In the genomic region with DNA sequence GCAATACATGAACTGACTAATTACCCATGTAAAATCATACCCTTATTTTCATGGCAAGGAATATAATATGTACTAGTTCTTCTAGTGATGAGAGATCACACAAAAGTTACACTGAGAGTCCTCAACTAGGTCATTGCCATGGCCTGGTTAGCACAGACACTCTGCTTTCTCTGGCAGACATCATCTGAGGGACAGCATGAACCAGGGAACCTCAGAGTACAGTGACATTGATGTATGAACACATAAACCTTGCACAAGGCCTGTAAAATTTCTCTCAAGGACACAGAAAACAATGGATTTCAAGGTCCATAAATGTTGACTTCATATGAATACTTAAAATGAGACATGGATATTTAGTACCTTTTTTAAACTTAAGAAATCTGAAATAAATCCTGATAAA, we compare ENCODE assay signal across 18 cellular contexts.
"Had no signal": no experiment of that assay in that cellular context is flagged by ENCODE, and none has a peak within 500 bp of the region (broad histone marks: within the 10 kb centered on the region; RNA-seq: fewer than 3 reads in every experiment).

No MANE protein-coding gene starts in this region.

- ATAC-seq: left lung; natural killer cell; right lobe of liver; stimulated activated naive B cell treated with anti-CD40 and anti-IgM and Interleukin-4, amounts not matched to agents 10 μg/mL and 1 μg/mL and 100 μg/mL, for 72 hours had no signal

- H3K27me3 ChIP-seq: dorsolateral prefrontal cortex, left lung, neutrophil, pancreas, right lobe of liver, transverse colon had no signal

- DNase-seq: cerebellar nuclear complex; cortex of kidney; dorsolateral prefrontal cortex; effector CD4-positive, alpha-beta T cell; hypothalamus; immature natural killer cell; left lung; mesenchymal stem cell; natural killer cell; pancreas; right lobe of liver; small intestine; stimulated activated CD4-positive, alpha-beta T cell treated with anti-CD3 and anti-CD28 coated beads, Interleukin-15, amount 100 ng/mL, for 24 hours; stimulated activated CD4-positive, alpha-beta T cell treated with anti-CD3 and anti-CD28 coated beads, Interleukin-2, amount 100 ng/mL, for 48 hours; stimulated activated naive B cell treated with anti-CD40 and anti-IgM and Interleukin-4, amounts not matched to agents 10 μg/mL and 1 μg/mL and 100 μg/mL, for 72 hours; transverse colon had no signal

- H3K36me3 ChIP-seq: left lung, neutrophil, pancreas, right lobe of liver, thoracic aorta, transverse colon had no signal

- H3K4me1 ChIP-seq: left lung, right lobe of liver had no signal

- H3K27ac ChIP-seq: dorsolateral prefrontal cortex, left lung, neutrophil, pancreas, right lobe of liver, thoracic aorta had no signal

- H3K4me3 ChIP-seq: dorsolateral prefrontal cortex, left lung, pancreas, right lobe of liver, thoracic aorta, transverse colon had no signal
